In genomic region chr5:138498381-138498780, GRCh38 we compare ENCODE assay signal across 1 cellular context.
A peak's percentile ranks its signal among the peaks of the same experiment; 100 is the strongest.
TF ChIP-seq lines count a peak whose summit lies in the region.

No MANE protein-coding gene starts in this region.

TF ChIP-seq in K562, 482 proteins besides CTCF, POLR2A, EP300 and RAD21:
- TF ChIP-seq CEBPZ (IDR thresholded peaks at IDR 0.05; ENCODE audit: borderline replicate concordance, low read depth, low read length) = no peak
- peak; percentile 71 for TF ChIP-seq NFIC (IDR thresholded peaks at IDR 0.05)
